In the genomic region with DNA sequence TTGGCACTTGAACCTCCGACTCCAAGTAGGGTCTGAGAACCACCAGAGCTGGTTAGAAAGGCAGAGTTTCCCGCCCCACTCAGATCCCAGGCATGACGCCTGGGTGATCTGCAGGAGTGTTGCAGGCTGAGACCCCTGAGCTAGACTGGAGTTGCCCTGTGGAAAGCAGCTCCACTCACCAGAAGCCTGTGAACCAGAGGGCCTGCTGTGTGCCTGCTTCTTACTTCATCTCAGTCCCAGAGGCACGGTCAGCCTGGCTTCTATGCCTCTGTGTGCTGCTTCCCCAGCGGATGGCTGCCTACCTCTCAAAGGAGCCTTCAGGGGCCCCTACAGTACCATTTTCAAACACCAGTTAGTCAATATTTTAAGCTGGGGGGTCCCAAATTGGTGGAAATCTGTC, we compare ENCODE assay signal across 1 cellular context.
TF ChIP-seq lines count a peak whose summit lies in the region.

No MANE protein-coding gene starts in this region.

TF ChIP-seq in IMR-90, 13 proteins besides CTCF, POLR2A, EP300 and RAD21 (continued from another document):
- TF ChIP-seq, protein P1, sequence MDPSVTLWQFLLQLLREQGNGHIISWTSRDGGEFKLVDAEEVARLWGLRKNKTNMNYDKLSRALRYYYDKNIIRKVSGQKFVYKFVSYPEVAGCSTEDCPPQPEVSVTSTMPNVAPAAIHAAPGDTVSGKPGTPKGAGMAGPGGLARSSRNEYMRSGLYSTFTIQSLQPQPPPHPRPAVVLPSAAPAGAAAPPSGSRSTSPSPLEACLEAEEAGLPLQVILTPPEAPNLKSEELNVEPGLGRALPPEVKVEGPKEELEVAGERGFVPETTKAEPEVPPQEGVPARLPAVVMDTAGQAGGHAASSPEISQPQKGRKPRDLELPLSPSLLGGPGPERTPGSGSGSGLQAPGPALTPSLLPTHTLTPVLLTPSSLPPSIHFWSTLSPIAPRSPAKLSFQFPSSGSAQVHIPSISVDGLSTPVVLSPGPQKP (IDR thresholded peaks at IDR 0.05; ENCODE audit: borderline replicate concordance, low read depth, low read length), result no peak
TF ChIP-seq in IMR-90: peak in this region for 0.
